In genomic region chr21:32795802-32796489, GRCh38 we compare ENCODE assay signal across 1 cellular context.
TF ChIP-seq lines count a peak whose summit lies in the region.

No MANE protein-coding gene starts in this region.

TF ChIP-seq in K562, 482 proteins besides CTCF, POLR2A, EP300 and RAD21:
- TF ChIP-seq ZMIZ1 (IDR thresholded peaks at IDR 0.05; ENCODE audit: low read depth in 2 of 2, low read length in 2 of 2) (no peak), ZNF436 (CRISPR knock-in tag; IDR thresholded peaks at IDR 0.05) (no peak), BCOR (IDR thresholded peaks at IDR 0.05) (no peak), SMARCA5 (IDR thresholded peaks at IDR 0.05) (no peak), ZNF3 (CRISPR knock-in tag; IDR thresholded peaks at IDR 0.05) (no peak), SREBF2 (CRISPR knock-in tag; IDR thresholded peaks at IDR 0.05) (no peak), HDAC8 (tag; IDR thresholded peaks at IDR 0.05) (no peak), HNRNPLL (IDR thresholded peaks at IDR 0.05; ENCODE audit: low read depth, low read length, poor library complexity, severe bottlenecking) (no peak), HMG20B (CRISPR knock-in tag; IDR thresholded peaks at IDR 0.05) (no peak), CBX1 (IDR thresholded peaks at IDR 0.05; ENCODE audit: low read depth) (no peak), POLR3A (IDR thresholded peaks at IDR 0.05; ENCODE audit: borderline replicate concordance, extremely low read depth, insufficient read depth, insufficient read length) (no peak), ERF (CRISPR knock-in tag; IDR thresholded peaks at IDR 0.05) (no peak), HDAC6 (IDR thresholded peaks at IDR 0.05; ENCODE audit: low read depth, low read length) (no peak)
